In the genomic region with DNA sequence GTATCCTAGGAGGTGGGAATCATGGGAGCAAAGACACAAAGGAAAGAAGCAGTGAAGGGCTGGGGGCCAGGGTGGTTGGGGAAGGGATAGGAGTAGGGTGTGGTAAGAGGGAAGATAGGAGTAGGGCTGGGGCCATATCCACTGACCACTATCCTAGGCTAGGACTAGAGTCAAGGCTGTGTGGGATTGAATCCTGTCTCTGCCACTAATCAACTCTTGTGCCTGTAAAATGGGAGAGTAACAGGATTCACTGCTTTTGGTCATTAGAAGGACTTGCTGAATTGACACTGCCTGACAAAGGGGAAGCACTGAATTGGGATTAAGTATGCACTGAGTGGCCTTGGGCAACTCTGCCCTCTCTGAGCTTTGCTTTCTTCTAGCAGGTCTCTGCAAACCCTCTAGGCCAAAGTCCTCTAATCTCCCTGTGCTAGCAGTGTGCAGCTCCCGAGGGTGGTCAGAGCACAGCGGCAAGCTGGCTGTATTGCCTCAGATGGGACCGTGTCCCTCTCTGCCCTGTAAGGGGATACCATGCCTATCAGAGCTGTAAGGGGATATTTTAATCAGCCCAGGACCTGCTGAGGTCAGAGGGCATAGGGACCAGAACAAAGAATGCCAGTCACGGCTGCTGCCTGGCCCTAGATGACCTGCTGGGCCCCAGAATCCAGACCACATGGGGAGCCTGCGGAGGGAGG, we compare ENCODE assay signal across 16 cellular contexts. TPM values are rescaled to one million over a fixed set of nuclear protein-coding genes. Genes with fewer than 3 reads are reported as not detected.
"Had no signal": no experiment of that assay in that cellular context is flagged by ENCODE, and none has a peak within 500 bp of the region (broad histone marks: within the 10 kb centered on the region; RNA-seq: fewer than 3 reads in every experiment).

No MANE protein-coding gene starts in this region.

- H3K4me1 ChIP-seq: breast epithelium, parathyroid adenoma had no signal

- H3K27me3 ChIP-seq: breast epithelium, tibial nerve had no signal

- H3K9ac ChIP-seq: parathyroid adenoma had no signal

- H3K79me2 ChIP-seq: parathyroid adenoma had no signal

- H2AFZ ChIP-seq: parathyroid adenoma had no signal

- H3K27ac Mint-ChIP-seq: activated T-helper 17 cell treated with anti-CD3 and anti-CD28 coated beads, Interleukin-2, amount 50 U/mL, for 72 hours; stimulated activated naive B cell treated with anti-CD40 and anti-IgM and Interleukin-4, amounts not matched to agents 10 μg/mL and 1 μg/mL and 100 μg/mL, for 72 hours had no signal

- H3K36me3 ChIP-seq: breast epithelium, lower lobe of right lung, tibial nerve had no signal

- ATAC-seq: esophagus mucosa had no signal

- H3K4me3 ChIP-seq: breast epithelium, lower lobe of right lung, tibial nerve had no signal

- H3K9me3 ChIP-seq: breast epithelium, lower lobe of right lung had no signal

- FAIRE-seq: colon had no signal

- DNase-seq: activated CD4-positive, alpha-beta T cell treated with anti-CD3 and anti-CD28 coated beads, Interleukin-2, amount 50 U/mL, for 1 hour; activated naive CD4-positive, alpha-beta T cell treated with Interleukin-2 at 50 U/mL for 16 hours; activated T-cell treated with anti-CD3 and anti-CD28 coated beads for 4 hours; aorta; lower lobe of right lung; midbrain; stimulated activated CD4-positive, alpha-beta T cell treated with anti-CD3 and anti-CD28 coated beads, Interleukin-2, amount 100 ng/mL, for 48 hours; stimulated activated naive B cell treated with anti-CD40 and anti-IgM and Interleukin-4, amounts not matched to agents 10 μg/mL and 1 μg/mL and 100 μg/mL, for 72 hours; SW 1271 had no signal

- H3K4me1 Mint-ChIP-seq: activated T-helper 17 cell treated with anti-CD3 and anti-CD28 coated beads, Interleukin-2, amount 50 U/mL, for 72 hours had no signal

- H3K9me3 Mint-ChIP-seq: activated T-helper 17 cell treated with anti-CD3 and anti-CD28 coated beads, Interleukin-2, amount 50 U/mL, for 72 hours had no signal

- H3K4me3 Mint-ChIP-seq: activated T-helper 17 cell treated with anti-CD3 and anti-CD28 coated beads, Interleukin-2, amount 50 U/mL, for 72 hours; stimulated activated naive B cell treated with anti-CD40 and anti-IgM and Interleukin-4, amounts not matched to agents 10 μg/mL and 1 μg/mL and 100 μg/mL, for 72 hours had no signal

- H3K27ac ChIP-seq: lower lobe of right lung, parathyroid adenoma, tibial nerve had no signal

RNA-seq across cellular contexts. Expression of gene DAB2IP, which starts 12.4 kb away (rescaled TPM):
- total RNA-seq: T-helper 2 cell treated with Interferon-gamma antibody and Interleukin-4, amounts not matched to agents 100 ng/mL and 5 ng/mL, for 36 hours had no signal
